In genomic region chr11:59175104-59175503, GRCh38 we compare ENCODE assay signal across 14 cellular contexts. TPM values are rescaled to one million over a fixed set of nuclear protein-coding genes. Genes with fewer than 3 reads are reported as not detected.
A peak's percentile ranks its signal among the peaks of the same experiment; 100 is the strongest.
DNase-seq lines count a peak whose midpoint lies in the region; ATAC-seq and TF ChIP-seq lines count a peak whose summit lies in the region.
"Had no signal": no experiment of that assay in that cellular context is flagged by ENCODE, and none has a peak within 500 bp of the region (broad histone marks: within the 10 kb centered on the region; RNA-seq: fewer than 3 reads in every experiment).

No MANE protein-coding gene starts in this region.

- H3K27me3 ChIP-seq in colonic mucosa (no peaks in the 10 kb centered on the region), spleen (replicated peaks in 1 of 7) (peaks cover 0 to 17% (median 0%) of the 10 kb centered on the region in 7 donors)
- no peaks in the 10 kb centered on the region for H3K27me3 ChIP-seq in effector memory CD4-positive, alpha-beta T cell (replicated peaks; ENCODE audit: control insufficient read depth, insufficient read depth, low read length, poor library complexity, severe bottlenecking)

- H3K4me1 ChIP-seq in colonic mucosa (peaks cover 5% of the 10 kb centered on the region), spleen (peaks cover 3 to 43% (median 24%) of the 10 kb centered on the region in 6 donors)
- H3K4me1 ChIP-seq in effector memory CD4-positive, alpha-beta T cell (ENCODE audit: control insufficient read depth, insufficient read depth, low read length, poor library complexity, severe bottlenecking): peaks cover 11% of the 10 kb centered on the region

- intact Hi-C loops in colonic mucosa (cut with DNase I) (no loop called here), spleen (cut with DNase I; ENCODE audit: low total_unique reads) (no loop called here)

- H3K27ac ChIP-seq in colonic mucosa (peak overlapping the region; percentile 91), spleen (peak overlapping the region; percentile 38 to 85 (median 74))
- H3K27ac ChIP-seq in effector memory CD4-positive, alpha-beta T cell (ENCODE audit: insufficient read depth, low read length, poor library complexity, severe bottlenecking): no peak overlapping the region

- H3K4me3 ChIP-seq in colonic mucosa: no peak overlapping the region
- no peak overlapping the region for H3K4me3 ChIP-seq in spleen
- no peak overlapping the region for H3K4me3 ChIP-seq in effector memory CD4-positive, alpha-beta T cell (ENCODE audit: insufficient read depth, low read depth, low read length, poor library complexity, severe bottlenecking)

- TF ChIP-seq CTCF in colonic mucosa (IDR thresholded peaks at IDR 0.05) (no peak), spleen (IDR thresholded peaks at IDR 0.05 in 8 of 11, conservative IDR thresholded peaks at IDR 0.05 in 3 of 11) (no peak)

- 67 to 76% (median 70%) methylated on average over 4 of the region's 4 CpGs for WGBS in spleen, 5 donors

- no peak for TF ChIP-seq POLR2A in spleen (IDR thresholded peaks at IDR 0.05)

- DNase-seq in NCI-H526 (lab: John Stamatoyannopoulos, UW) (peak; percentile 32 to 39), colonic mucosa (no peak), medulla oblongata (ENCODE audit: extremely low spot score) (peak; percentile 66), spleen (no peak), HCEC 1CT (no peak), NCI-H1694 treated with DMSO at 0.1 percent for 48 hours (lab: John Stamatoyannopoulos, UW) (no peak)
- no peak for DNase-seq in effector memory CD4-positive, alpha-beta T cell
- DNase-seq: central memory CD4-positive, alpha-beta T cell; foreskin melanocyte; KG1 had no signal

- ATAC-seq in GM21619 (IDR thresholded peaks at IDR 0.05; ENCODE audit: unreplicated experiment): no peak
- ATAC-seq: activated CD4-positive, CD25-positive, alpha-beta regulatory T cell treated with anti-CD3 and anti-CD28 coated beads, Interleukin-2, amount 50 U/mL, for 24 hours had no signal

- H3K9me3 ChIP-seq in colonic mucosa (no peaks in the 10 kb centered on the region), spleen (peaks cover 0 to 13% (median 3%) of the 10 kb centered on the region in 8 donors)
- H3K9me3 ChIP-seq in effector memory CD4-positive, alpha-beta T cell (ENCODE audit: control insufficient read depth, low read length): no peaks in the 10 kb centered on the region

- peak overlapping the region in 1 of 2 donors; percentile 99 for H3K9ac ChIP-seq in colonic mucosa (ENCODE audit: low read depth in 2 of 2, low read length in 2 of 2)

- H3K36me3 ChIP-seq in colonic mucosa (no peaks in the 10 kb centered on the region), spleen (peaks cover 0 to 7% (median 0%) of the 10 kb centered on the region in 6 donors)
- no peaks in the 10 kb centered on the region for H3K36me3 ChIP-seq in effector memory CD4-positive, alpha-beta T cell (ENCODE audit: control insufficient read depth, insufficient read depth, low read length)

RNA-seq across cellular contexts. Expression of gene DTX4, which starts 3.2 kb away (rescaled TPM):
- total RNA-seq in colonic mucosa: 10 to 100 TPM; 54.7 to 59.7 TPM
- total RNA-seq in spleen: 10 to 100 TPM in 5 of 7 donors, 1 to 10 TPM in 2; 8.3 to 19.1 (median 14.4) TPM
- 1 to 10 TPM; 3.9 to 4.9 (median 4.0) TPM for polyA plus RNA-seq in spleen

RNA-seq across cellular contexts. Expression of gene FAM111A, which starts 32.4 kb away (rescaled TPM):
- total RNA-seq in colonic mucosa: 10 to 100 TPM; 24.9 to 38.1 TPM
- 100 to 1,000 TPM in 1 of 7 donors, 10 to 100 TPM in 6; 54.7 to 130 (median 67.2) TPM for total RNA-seq in spleen
- polyA plus RNA-seq in spleen: 10 to 100 TPM; 28.3 to 60.7 (median 51.4) TPM

RNA-seq across cellular contexts. Expression of gene MPEG1, which starts 37.6 kb away (rescaled TPM):
- 10 to 100 TPM in 1 of 2 donors, 1 to 10 TPM in 1; 4.7 to 17.6 TPM for total RNA-seq in colonic mucosa
- 100 to 1,000 TPM; 195 to 410 (median 317) TPM for total RNA-seq in spleen
- 10 to 100 TPM; 46.0 to 61.4 (median 58.6) TPM for polyA plus RNA-seq in spleen
- total RNA-seq: activated T-helper 1 cell treated with anti-CD3 and anti-CD28 coated beads, Interleukin-12 subunit alpha, Interleukin-12 subunit beta, Interleukin-2, Interleukin-4 antibody, amounts not matched to agents 30 ng/mL and 10 ng/mL and 1 ng/mL, durations not matched to agents 14 hours and 24 hours and 36 hours; SK-MEL-5 had no signal

Comparison
In these comparisons a context has a peak if more than half of its experiments do, and no peak if none do; other contexts are left out.
1. DNase-seq: peak in NCI-H526 (2 of 2) and medulla oblongata (single experiment); none in colonic mucosa (single experiment), spleen (single experiment), HCEC 1CT (single experiment), NCI-H1694 treated with DMSO at 0.1 percent for 48 hours (single experiment) and effector memory CD4-positive, alpha-beta T cell (0 of 3).
2. RNA of gene MPEG1, which starts 37.6 kb away (total RNA-seq): 195 to 410 TPM in spleen; 4.7 to 17.6 TPM in colonic mucosa; every median in the first group is over 10 times any median in the second.